In the genomic region with DNA sequence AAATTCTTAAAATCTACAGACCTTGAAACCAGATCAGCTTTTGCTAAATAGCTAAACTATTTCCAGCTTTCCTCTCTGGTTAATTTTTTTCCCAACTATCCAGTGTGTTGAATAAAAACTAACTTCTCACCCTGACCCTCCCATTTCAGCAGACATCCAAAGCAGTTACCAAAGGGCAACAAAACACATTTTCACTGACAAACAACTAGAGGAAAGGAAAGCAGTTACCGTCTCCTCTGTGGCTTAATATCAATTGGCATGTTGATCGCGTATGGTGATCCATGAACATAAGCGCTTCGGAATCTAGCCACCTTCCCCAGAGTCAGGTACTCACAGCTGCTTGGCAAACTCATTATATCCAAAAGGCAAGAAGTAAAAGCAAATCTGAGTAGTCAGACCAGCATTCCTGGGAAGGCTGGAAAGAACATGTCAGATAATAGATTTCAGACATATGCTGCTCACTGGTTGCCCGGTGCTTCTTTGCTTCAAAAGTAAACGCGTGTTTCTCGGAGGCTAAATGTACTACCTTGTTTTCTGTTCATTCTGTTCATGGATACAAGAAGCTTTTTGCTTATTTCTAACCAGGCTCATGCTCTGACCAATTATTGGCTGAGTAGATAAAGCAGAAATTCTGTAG, we compare ENCODE assay signal across 31 cellular contexts.
"Had no signal": no experiment of that assay in that cellular context is flagged by ENCODE, and none has a peak within 500 bp of the region (broad histone marks: within the 10 kb centered on the region; RNA-seq: fewer than 3 reads in every experiment).

No MANE protein-coding gene starts in this region.

- DNase-seq: activated CD4-positive, alpha-beta T cell treated with anti-CD3 and anti-CD28 coated beads for 48 hours; activated CD4-positive, alpha-beta T cell treated with anti-CD3 and anti-CD28 coated beads, Interleukin-2, amount 50 U/mL, for 48 hours; activated CD8-positive, alpha-beta memory T cell treated with anti-CD3 and anti-CD28 coated beads for 24 hours; activated effector memory CD4-positive, alpha-beta T cell treated with Interleukin-2 at 50 U/mL for 16 hours; activated naive CD4-positive, alpha-beta T cell treated with Interleukin-2 at 50 U/mL for 16 hours; adrenal gland; aorta; body of pancreas; cerebellar nuclear complex; colonic mucosa; effector CD8-positive, alpha-beta T cell; foreskin fibroblast; lower lobe of right lung; mesendoderm; natural killer cell; posterior cingulate gyrus; sigmoid colon; small intestine; stimulated activated CD4-positive, alpha-beta T cell treated with anti-CD3 and anti-CD28 coated beads, Interleukin-4, amount 100 ng/mL, for 24 hours; SW 1271; T-helper 9 cell; trophoblast cell; uterus; WERI-Rb-1 had no signal

- ATAC-seq: activated CD4-positive, CD25-positive, alpha-beta regulatory T cell treated with anti-CD3 and anti-CD28 coated beads, Interleukin-2, amount 50 U/mL, for 24 hours; body of pancreas; lower lobe of right lung; natural killer cell; stimulated activated effector memory CD8-positive, alpha-beta T cell treated with anti-CD3 and anti-CD28 coated beads, Interleukin-12 subunit alpha, Interleukin-12 subunit beta, amount 100 ng/mL, for 72 hours had no signal

- H3K27ac ChIP-seq: adrenal gland, body of pancreas, cardiac muscle cell, colonic mucosa, lower lobe of right lung, sigmoid colon, thoracic aorta, uterus, WERI-Rb-1 had no signal

- H3K27me3 ChIP-seq: adrenal gland, body of pancreas, cardiac muscle cell, colonic mucosa, sigmoid colon, uterus had no signal

- H3K36me3 Mint-ChIP-seq: activated naive CD8-positive, alpha-beta T cell; natural killer cell; stimulated activated effector memory CD8-positive, alpha-beta T cell treated with anti-CD3 and anti-CD28 coated beads, Interleukin-12 subunit alpha, Interleukin-12 subunit beta, amount 100 ng/mL, for 72 hours had no signal

- H3K36me3 ChIP-seq: adrenal gland, cardiac muscle cell, colonic mucosa, lower lobe of right lung, sigmoid colon, thoracic aorta, uterus, WERI-Rb-1 had no signal

- H3K4me3 ChIP-seq: adrenal gland, body of pancreas, cardiac muscle cell, colonic mucosa, lower lobe of right lung, sigmoid colon, thoracic aorta, uterus had no signal

- H3K4me3 Mint-ChIP-seq: activated naive CD8-positive, alpha-beta T cell; natural killer cell; stimulated activated effector memory CD8-positive, alpha-beta T cell treated with anti-CD3 and anti-CD28 coated beads, Interleukin-12 subunit alpha, Interleukin-12 subunit beta, amount 100 ng/mL, for 72 hours; stimulated activated naive CD8-positive, alpha-beta T cell treated with anti-CD3 and anti-CD28 coated beads, Interleukin-15, Interleukin-2, amounts not matched to agents 100 ng/mL and 50 ng/mL, for 24 hours; T-helper 1 cell treated with Interleukin-12 subunit alpha and Interleukin-12 subunit beta and Interleukin-4 antibody, amounts not matched to agents 30 μg/mL and 1 μg/mL, for 36 hours had no signal

- H3K4me1 Mint-ChIP-seq: natural killer cell; stimulated activated effector memory CD8-positive, alpha-beta T cell treated with anti-CD3 and anti-CD28 coated beads, Interleukin-12 subunit alpha, Interleukin-12 subunit beta, amount 100 ng/mL, for 72 hours had no signal

- H3K27ac Mint-ChIP-seq: activated naive CD8-positive, alpha-beta T cell; natural killer cell; stimulated activated effector memory CD8-positive, alpha-beta T cell treated with anti-CD3 and anti-CD28 coated beads, Interleukin-12 subunit alpha, Interleukin-12 subunit beta, amount 100 ng/mL, for 72 hours; stimulated activated naive CD8-positive, alpha-beta T cell treated with anti-CD3 and anti-CD28 coated beads, Interleukin-15, Interleukin-2, amounts not matched to agents 100 ng/mL and 50 ng/mL, for 24 hours; T-helper 1 cell treated with Interleukin-12 subunit alpha and Interleukin-12 subunit beta and Interleukin-4 antibody, amounts not matched to agents 30 μg/mL and 1 μg/mL, for 36 hours had no signal

- H3K4me1 ChIP-seq: adrenal gland, colonic mucosa, lower lobe of right lung, uterus had no signal

- H3K9me3 ChIP-seq: adrenal gland, body of pancreas, colonic mucosa, lower lobe of right lung, sigmoid colon, thoracic aorta, uterus had no signal

- FAIRE-seq: small intestine had no signal

- H3K9me3 Mint-ChIP-seq: natural killer cell; stimulated activated effector memory CD8-positive, alpha-beta T cell treated with anti-CD3 and anti-CD28 coated beads, Interleukin-12 subunit alpha, Interleukin-12 subunit beta, amount 100 ng/mL, for 72 hours; stimulated activated naive CD8-positive, alpha-beta T cell treated with anti-CD3 and anti-CD28 coated beads, Interleukin-15, Interleukin-2, amounts not matched to agents 100 ng/mL and 50 ng/mL, for 24 hours; T-helper 1 cell treated with Interleukin-12 subunit alpha and Interleukin-12 subunit beta and Interleukin-4 antibody, amounts not matched to agents 30 μg/mL and 1 μg/mL, for 36 hours had no signal
